ENCODE assay signal across 13 cellular contexts in the genomic region with DNA sequence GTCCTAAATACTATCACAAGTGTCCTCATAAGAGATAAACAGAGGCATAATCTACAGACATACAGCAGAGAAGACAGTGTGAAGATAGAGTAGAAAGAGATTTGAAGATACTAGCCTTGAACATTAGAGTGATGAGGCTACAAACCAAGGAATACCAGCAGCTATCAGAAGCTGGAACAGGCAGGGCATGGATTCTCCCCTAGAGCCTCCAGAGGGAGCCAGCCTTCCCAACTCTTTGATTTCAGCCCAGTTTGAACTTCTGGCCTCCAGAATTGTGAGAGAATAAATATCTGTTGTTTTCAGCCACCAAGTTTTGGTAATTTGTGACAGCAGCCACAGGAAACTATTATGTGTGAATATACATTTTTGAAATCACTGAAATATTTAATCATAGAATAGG. TPM values are rescaled to one million over a fixed set of nuclear protein-coding genes. Genes with fewer than 3 reads are reported as not detected.
DNase-seq lines count a peak whose midpoint lies in the region; ATAC-seq, FAIRE-seq and TF ChIP-seq lines count a peak whose summit lies in the region.
"Had no signal": no experiment of that assay in that cellular context is flagged by ENCODE, and none has a peak within 500 bp of the region (broad histone marks: within the 10 kb centered on the region; RNA-seq: fewer than 3 reads in every experiment).

No MANE protein-coding gene starts in this region.

- H3K4me3 ChIP-seq in bronchial epithelial cell (ENCODE audit: low read depth, low read length): no peak overlapping the region
- H3K4me3 ChIP-seq in spleen: no peak overlapping the region

- no peak for TF ChIP-seq POLR2A in spleen (IDR thresholded peaks at IDR 0.05)

- H3K27me3 ChIP-seq in bronchial epithelial cell (ENCODE audit: control insufficient read depth, insufficient read depth, low read length): no peaks in the 10 kb centered on the region
- H3K27me3 ChIP-seq in spleen (replicated peaks in 1 of 7): no peaks in the 10 kb centered on the region

- TF ChIP-seq CTCF in C4-2B (conservative IDR thresholded peaks at IDR 0.05) (peak; percentile 43), LNCAP (IDR thresholded peaks at IDR 0.05) (peak; percentile 19; the same call in 1 of the 2 replicates), bronchial epithelial cell (IDR thresholded peaks at IDR 0.05; ENCODE audit: insufficient read depth, low read length, severe bottlenecking) (peak; percentile 24), spleen (IDR thresholded peaks at IDR 0.05 in 8 of 11, conservative IDR thresholded peaks at IDR 0.05 in 3 of 11) (no peak)

- no peaks in the 10 kb centered on the region for H3K9me3 ChIP-seq in spleen

- H3K36me3 ChIP-seq in bronchial epithelial cell (ENCODE audit: control insufficient read depth, insufficient read depth, low read length): no peaks in the 10 kb centered on the region
- H3K36me3 ChIP-seq in spleen: no peaks in the 10 kb centered on the region

- DNase-seq in bronchial epithelial cell (ENCODE audit: low read depth) (no peak), left colon (no peak), spleen (no peak), AG08395 (ENCODE audit: low spot score) (no peak), mucosa of gallbladder (ENCODE audit: low spot score) (no peak)
- DNase-seq: activated naive CD4-positive, alpha-beta T cell treated with anti-CD3 and anti-CD28 coated beads, Interleukin-2, amount 10 ng/mL, durations not matched to agents 7 days and 5 days; cerebellar nuclear complex; natural killer cell had no signal

- peaks cover 0 to 2% (median 0%) of the 10 kb centered on the region in 6 donors for H3K4me1 ChIP-seq in spleen

- no peak overlapping the region for H3K27ac ChIP-seq in C4-2B
- no peak overlapping the region for H3K27ac ChIP-seq in spleen
- H3K27ac ChIP-seq: RWPE1 had no signal

- intact Hi-C loops in left colon (cut with DNase I, micrococcal nuclease): no loop called here
- intact Hi-C loops in spleen (cut with DNase I; ENCODE audit: low total_unique reads): no loop called here

- no peak for FAIRE-seq in bronchial epithelial cell (lab: Jason Lieb, UNC)
- FAIRE-seq: islet of Langerhans had no signal

- ATAC-seq in left colon: peak; percentile 38
- ATAC-seq in GM21367 (IDR thresholded peaks at IDR 0.05; ENCODE audit: unreplicated experiment): no peak
- ATAC-seq: natural killer cell had no signal

RNA-seq across cellular contexts. Expression of a gene that starts 47.2 kb away (rescaled TPM):
- total RNA-seq in bronchial epithelial cell (26.3 and 30.0 TPM in 2 replicates), left colon (10 to 100 TPM; 20.7 to 24.8 TPM), spleen (10 to 100 TPM; 34.2 to 65.9 (median 46.5) TPM), mucosa of gallbladder (27.5 TPM)
- 10 to 100 TPM; 12.8 to 16.0 (median 13.3) TPM for polyA plus RNA-seq in spleen

Comparison
In these comparisons a context has a peak if more than half of its experiments do, and no peak if none do; other contexts are left out.
1. CTCF ChIP-seq: peak in C4-2B (single experiment), LNCAP (single experiment) and bronchial epithelial cell (single experiment); none in spleen (0 of 11).